Comparison of ENCODE assay signal across 8 cellular contexts in the genomic region with DNA sequence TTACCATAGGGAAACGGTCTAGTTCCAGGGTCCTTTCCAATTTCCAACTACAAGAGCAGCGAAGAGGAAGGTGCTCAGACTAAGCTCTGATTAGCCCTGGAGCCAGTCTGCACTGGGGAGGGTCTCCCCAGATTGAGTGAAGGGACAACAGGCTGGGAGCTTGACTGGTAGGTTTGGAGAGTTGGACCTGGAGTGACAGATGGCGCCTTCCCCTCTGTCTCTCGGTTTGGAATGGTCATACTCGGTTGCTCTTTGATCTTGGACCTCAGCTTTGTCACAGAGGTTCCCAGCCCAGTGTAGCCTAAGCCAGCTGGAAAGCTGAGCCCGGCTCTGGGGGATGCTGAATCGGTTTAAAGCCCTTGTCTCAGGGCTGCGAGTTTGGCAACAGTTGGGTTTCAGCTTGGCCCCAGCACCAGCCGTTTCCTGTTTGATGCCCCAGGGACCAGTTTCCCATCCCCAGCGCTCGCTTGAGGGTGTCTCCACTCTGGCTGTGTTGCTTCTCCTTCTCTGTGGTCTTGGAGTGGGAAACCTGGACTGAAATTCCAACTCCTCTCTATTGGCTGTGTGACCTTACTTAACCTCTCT. TPM values are rescaled to one million over a fixed set of nuclear protein-coding genes. Genes with fewer than 3 reads are reported as not detected.
DNase-seq lines count a peak whose midpoint lies in the region; ATAC-seq, FAIRE-seq and TF ChIP-seq lines count a peak whose summit lies in the region.

No MANE protein-coding gene starts in this region.

- H3K4me3 ChIP-seq in GM12878: peak overlapping the region; percentile 84
- peak overlapping the region; percentile 79 to 92 (median 87) for H3K4me3 ChIP-seq in skeletal muscle tissue (ENCODE audit: low read length in 3 of 3)

- H3K36me3 ChIP-seq in GM12878 (ENCODE audit: control insufficient read depth in 2 of 2, insufficient read depth in 2 of 2, low read length in 1 of 2) (no peaks in the 10 kb centered on the region), skeletal muscle tissue (ENCODE audit: control insufficient read depth in 3 of 3, insufficient read depth in 3 of 3, low read length in 3 of 3) (no peaks in the 10 kb centered on the region)

- no peak for FAIRE-seq in GM12878 (lab: Jason Lieb, UNC)

- 0% methylated on average over 11 of the region's 11 CpGs for whole genome bisulfite sequencing in GM12878 (ENCODE audit: insufficient coverage, insufficient replicate concordance, low lambda C conversion rate, missing lambda C conversion rate)

- ATAC-seq in GM12878: peak; percentile 38
- ATAC-seq in GM21723 (IDR thresholded peaks at IDR 0.05; ENCODE audit: unreplicated experiment): no peak

- H3K36me3 Mint-ChIP-seq in activated CD4-positive, alpha-beta T cell treated with anti-CD3 and anti-CD28 coated beads, Interleukin-2, amount 10 ng/mL, durations not matched to agents 7 days and 5 days (ENCODE audit: low read depth): peaks cover 6% of the 10 kb centered on the region

- no peak for TF ChIP-seq EP300 in GM12878 (IDR thresholded peaks at IDR 0.05; ENCODE audit: borderline replicate concordance in 1 of 2, control insufficient read depth in 1 of 2, low read depth in 2 of 2, low read length in 2 of 2)

- H3K27me3 ChIP-seq in GM12878 (replicated peaks in 1 of 2; ENCODE audit: control insufficient read depth in 2 of 2, insufficient read depth in 2 of 2, low read length in 1 of 2) (no peaks in the 10 kb centered on the region), skeletal muscle tissue (ENCODE audit: control insufficient read depth in 3 of 3, insufficient read depth in 3 of 3, low read length in 3 of 3) (no peaks in the 10 kb centered on the region)

- RAD21 ChIA-PET in GM12878 (lab: Charles Lee; ENCODE audit: unreplicated experiment): interaction anchor here (0.6 to 4.4 kb wide), 19 partner anchors 11 to 181 kb away, joined by 3 to 34 read pairs (median 4); a partner anchor contains a TSS

- SMC1A ChIA-PET in GM12878 (lab: Charles Lee; ENCODE audit: uncharacterized antibody, unreplicated experiment): interaction anchor here (0.8 to 9.6 kb wide), 23 partner anchors 10 to 182 kb away, joined by 3 to 109 read pairs (median 5); a partner anchor contains a TSS

- peaks cover 19% of the 10 kb centered on the region for H3K4me1 ChIP-seq in GM12878 (ENCODE audit: control insufficient read depth, insufficient read depth, low read length)
- peaks cover 28 to 48% (median 40%) of the 10 kb centered on the region in 3 donors for H3K4me1 ChIP-seq in skeletal muscle tissue (ENCODE audit: control insufficient read depth in 3 of 3, insufficient read depth in 3 of 3, low read length in 3 of 3)

- POLR2A ChIA-PET in activated CD4-positive, alpha-beta T cell treated with anti-CD3 and anti-CD28 coated beads, Interleukin-2, amount 10 ng/mL, durations not matched to agents 7 days and 5 days (lab: Charles Lee): no interaction called here
- POLR2A ChIA-PET in GM12878 (lab: Charles Lee): interaction anchor here (0.7 to 4.8 kb wide), 11 partner anchors 11 to 181 kb away, joined by 3 to 50 read pairs (median 4); a partner anchor contains a TSS

- H2AFZ ChIP-seq in GM12878 (ENCODE audit: control insufficient read depth, low read depth, low read length): no peak overlapping the region

- H3K4me3 Mint-ChIP-seq in activated CD4-positive, alpha-beta T cell treated with anti-CD3 and anti-CD28 coated beads, Interleukin-2, amount 10 ng/mL, durations not matched to agents 7 days and 5 days: peak overlapping the region; percentile 83

- no peak for TF ChIP-seq RAD21 in GM12878 (IDR thresholded peaks at IDR 0.05; ENCODE audit: insufficient read depth, low read depth, low read length)

- intact Hi-C loops in GM12878 (cut with micrococcal nuclease; ENCODE audit: unreplicated experiment): loop anchor here (2.0 to 5.0 kb wide), 4 partner anchors 32 to 177 kb away; no protein-coding TSS in a partner anchor

- peak; percentile 14 for DNase-seq in activated CD4-positive, alpha-beta T cell treated with anti-CD3 and anti-CD28 coated beads, Interleukin-2, amount 10 ng/mL, durations not matched to agents 7 days and 5 days
- DNase-seq in activated CD4-positive, alpha-beta T cell treated with anti-CD3 and anti-CD28 coated beads for 1 hour: no peak
- DNase-seq in NCI-H748 treated with DMSO at 0.1 percent for 48 hours (lab: John Stamatoyannopoulos, UW): peak; percentile 5
- DNase-seq in GM12878 (ENCODE audit: low read depth, low spot score): no peak
- DNase-seq in iPS-NIHi11 (ENCODE audit: low spot score): peak; percentile 33
- no peak for DNase-seq in NCI-H1436 (lab: John Stamatoyannopoulos, UW)

- CTCF ChIA-PET in activated CD4-positive, alpha-beta T cell treated with anti-CD3 and anti-CD28 coated beads, Interleukin-2, amount 10 ng/mL, durations not matched to agents 7 days and 5 days (lab: Charles Lee): interaction anchor here (0.5 to 1.6 kb wide), 5 partner anchors 12 to 37 kb away, joined by 3 read pairs; no protein-coding TSS in a partner anchor
- CTCF ChIA-PET in GM12878 (lab: Yijun Ruan, JAX): interaction anchor here (0.7 to 2.9 kb wide), 12 partner anchors 11 to 816 kb away, joined by 3 to 22 read pairs (median 7); a partner anchor contains a TSS

- no peaks in the 10 kb centered on the region for H3K9me3 Mint-ChIP-seq in activated CD4-positive, alpha-beta T cell treated with anti-CD3 and anti-CD28 coated beads, Interleukin-2, amount 10 ng/mL, durations not matched to agents 7 days and 5 days

- H3K79me2 ChIP-seq in GM12878 (ENCODE audit: control insufficient read depth, insufficient read depth, low read length): peaks cover 64% of the 10 kb centered on the region

- no peak for TF ChIP-seq CTCF in GM12878 (IDR thresholded peaks at IDR 0.05 in 2 of 3, conservative IDR thresholded peaks at IDR 0.05 in 1 of 3; ENCODE audit: control insufficient read depth in 2 of 3, extremely low read depth in 1 of 3, insufficient read depth in 1 of 3, low read depth in 3 of 3, low read length in 3 of 3)

- H3K9ac ChIP-seq in GM12878 (ENCODE audit: control insufficient read depth, insufficient read depth, low read length): peak overlapping the region; percentile 80
- H3K9ac ChIP-seq in skeletal muscle tissue (ENCODE audit: low read depth in 1 of 3, low read length in 3 of 3): peak overlapping the region; percentile 87 to 94 (median 94)

- H3K27ac Mint-ChIP-seq in activated CD4-positive, alpha-beta T cell treated with anti-CD3 and anti-CD28 coated beads, Interleukin-2, amount 10 ng/mL, durations not matched to agents 7 days and 5 days: peak overlapping the region; percentile 88

- H3K4me1 Mint-ChIP-seq in activated CD4-positive, alpha-beta T cell treated with anti-CD3 and anti-CD28 coated beads, Interleukin-2, amount 10 ng/mL, durations not matched to agents 7 days and 5 days: peaks cover 41% of the 10 kb centered on the region

- no peaks in the 10 kb centered on the region for H3K27me3 Mint-ChIP-seq in activated CD4-positive, alpha-beta T cell treated with anti-CD3 and anti-CD28 coated beads, Interleukin-2, amount 10 ng/mL, durations not matched to agents 7 days and 5 days

- in situ Hi-C loops in GM12878 (cut with MboI): no loop called here

- H3K9me3 ChIP-seq in GM12878 (replicated peaks; ENCODE audit: control insufficient read depth, insufficient read depth, low read length) (no peaks in the 10 kb centered on the region), skeletal muscle tissue (ENCODE audit: control insufficient read depth in 3 of 3, low read length in 3 of 3) (no peaks in the 10 kb centered on the region)

- peak overlapping the region; percentile 80 for H3K27ac ChIP-seq in GM12878 (ENCODE audit: control insufficient read depth, insufficient read depth)
- H3K27ac ChIP-seq in skeletal muscle tissue (ENCODE audit: low read depth, low read length): peak overlapping the region; percentile 88

- peak; percentile 43; the same call in 1 of the 2 replicates for TF ChIP-seq POLR2A in GM12878 (IDR thresholded peaks at IDR 0.05; ENCODE audit: low read depth, low read length)

- TSS peak; percentile 59 for BruUV-seq in GM12878 (replicated peaks; lab: Mats Ljungman, UMichigan)

- H3K4me2 ChIP-seq in GM12878 (ENCODE audit: control insufficient read depth, insufficient read depth): peak overlapping the region; percentile 51

- no peaks in the 10 kb centered on the region for H4K20me1 ChIP-seq in GM12878 (ENCODE audit: control insufficient read depth, insufficient read depth)

TF ChIP-seq in GM12878, 131 proteins besides CTCF, POLR2A, EP300 and RAD21 (continues in another document):
- TF ChIP-seq SMARCA5 (IDR thresholded peaks at IDR 0.05) (no peak), POLR2AphosphoS2 (IDR thresholded peaks at IDR 0.05; ENCODE audit: low read depth, low read length) (no peak), FOXK2 (IDR thresholded peaks at IDR 0.05) (no peak)

RNA-seq across cellular contexts. Expression of a gene that starts 53.1 kb away (rescaled TPM):
- total RNA-seq in activated CD4-positive, alpha-beta T cell treated with anti-CD3 and anti-CD28 coated beads, Interleukin-2, amount 10 ng/mL, durations not matched to agents 7 days and 5 days: 10 to 100 TPM; 21.0 to 21.6 TPM
- total RNA-seq in GM12878 (2013; cell fraction: nucleolus; rRNA removed): 62.6 and 63.8 TPM in 2 replicates
- total RNA-seq in GM12878 (2014; rRNA removed): 7.6 and 7.9 TPM in 2 replicates
- total RNA-seq in GM12878 (2014; rRNA removed; fragmentation: Illumina TruSeq; extraction: Trizol): 7.1 and 9.1 TPM in 2 replicates
- 6.1 and 6.2 TPM in 2 replicates for total RNA-seq in GM12878 (2021)
- polyA plus RNA-seq in GM12878 (2011; ENCODE audit: low read depth): 3.7 TPM
- polyA plus RNA-seq in GM12878 (2011; rRNA removed): 3.6 and 3.8 TPM in 2 replicates
- 1.7 and 1.9 TPM in 2 replicates for polyA plus RNA-seq in GM12878 (2011; cell fraction: cytosol; rRNA removed)
- polyA plus RNA-seq in GM12878 (2011; cell fraction: nucleus; rRNA removed): 4.9 and 6.1 TPM in 2 replicates
- polyA plus RNA-seq in GM12878 (2012): 1.9 and 2.5 TPM in 2 replicates
- 3.5 and 6.8 TPM in 2 replicates for polyA plus RNA-seq in GM12878 (2014; fragmentation: Illumina TruSeq; extraction: Trizol)
- 1 to 10 TPM; 4.5 to 6.4 TPM for polyA plus RNA-seq in GM12878 (2014; fragmentation: Nextera tagmentation; extraction: Ambion mirVana)
- 3.9 and 6.2 TPM in 2 replicates for polyA plus RNA-seq in GM12878 (2014; rRNA removed)
- 1 to 10 TPM; 7.0 to 7.6 TPM for polyA plus RNA-seq in GM12878 (2016; fragmentation: Nextera tagmentation; extraction: Ambion mirVana)
- 6.2 and 7.2 TPM in 2 replicates for polyA minus RNA-seq in GM12878 (2011; rRNA and poly(A)+ RNA removed)
- 0.80 and 2.2 TPM in 2 replicates for polyA minus RNA-seq in GM12878 (2011; cell fraction: cytosol; rRNA and poly(A)+ RNA removed)
- 12.0 and 16.6 TPM in 2 replicates for polyA minus RNA-seq in GM12878 (2011; cell fraction: nucleus; rRNA and poly(A)+ RNA removed)
- total RNA-seq in skeletal muscle tissue: 8.4 TPM

Comparison
In these comparisons a context has a peak if more than half of its experiments do, and no peak if none do; other contexts are left out.
1. DNase-seq: peak in activated CD4-positive, alpha-beta T cell treated with anti-CD3 and anti-CD28 coated beads, Interleukin-2, amount 10 ng/mL, durations not matched to agents 7 days and 5 days (single experiment), NCI-H748 treated with DMSO at 0.1 percent for 48 hours (single experiment) and iPS-NIHi11 (single experiment); none in activated CD4-positive, alpha-beta T cell treated with anti-CD3 and anti-CD28 coated beads for 1 hour (single experiment), GM12878 (single experiment) and NCI-H1436 (single experiment).